Comparison of ENCODE assay signal across 12 cellular contexts in the genomic region with DNA sequence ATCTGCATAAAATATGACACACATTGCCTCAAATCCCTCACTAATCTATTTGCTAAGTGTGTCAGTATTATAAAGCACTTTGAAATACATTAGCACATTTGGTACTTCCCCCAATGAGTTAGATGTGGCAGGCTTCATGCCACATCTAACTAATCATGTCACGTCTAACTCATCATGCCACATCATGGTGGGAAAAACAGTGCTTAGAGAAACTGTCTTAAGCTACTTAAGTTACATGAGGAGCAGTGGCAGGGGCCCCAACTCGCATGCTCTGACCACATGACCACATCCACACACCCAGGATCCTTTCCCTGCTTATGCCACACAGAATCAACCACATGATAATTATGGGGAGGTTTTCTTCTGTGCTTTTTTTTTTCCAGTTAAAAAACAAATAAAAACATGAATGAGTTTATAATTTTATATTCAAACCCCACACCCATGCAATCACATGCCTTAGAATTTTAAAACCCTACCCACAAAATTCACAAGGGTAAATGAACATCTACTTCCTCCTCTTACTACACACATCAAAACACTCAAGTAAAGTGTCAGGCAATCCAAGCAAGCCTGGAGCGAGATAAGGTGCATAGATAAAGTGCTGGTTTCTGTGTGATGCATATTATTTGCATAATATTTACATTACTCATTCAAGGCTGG. TPM values are rescaled to one million over a fixed set of nuclear protein-coding genes. Genes with fewer than 3 reads are reported as not detected.
DNase-seq lines count a peak whose midpoint lies in the region; ATAC-seq, FAIRE-seq and TF ChIP-seq lines count a peak whose summit lies in the region.
"Had no signal": no experiment of that assay in that cellular context is flagged by ENCODE, and none has a peak within 500 bp of the region (broad histone marks: within the 10 kb centered on the region; RNA-seq: fewer than 3 reads in every experiment).

No MANE protein-coding gene starts in this region.

- peak; percentile 44 for ATAC-seq in GM19328 (IDR thresholded peaks at IDR 0.05; ENCODE audit: unreplicated experiment)
- peak; percentile 60 for ATAC-seq in HG03342 (IDR thresholded peaks at IDR 0.05; ENCODE audit: unreplicated experiment)
- no peak for ATAC-seq in K562
- ATAC-seq in HG02970 (IDR thresholded peaks at IDR 0.05; ENCODE audit: low FRiP score, unreplicated experiment) = no peak
- ATAC-seq: WTC11 had no signal

- H3K9ac ChIP-seq in K562 (ENCODE audit: insufficient read depth in 1 of 2, low read depth in 2 of 2, low read length in 2 of 2) (no peak overlapping the region), H9 (ENCODE audit: extremely low read depth, insufficient read length, low read length) (no peak overlapping the region)

- no peaks in the 10 kb centered on the region; the same call in 1 of the 2 replicates for H3K27me3 Mint-ChIP-seq in H9 (ENCODE audit: low read depth)
- H3K27me3 Mint-ChIP-seq: IgD-negative memory B cell had no signal

- WGBS in K562 (ENCODE audit: insufficient coverage, low coverage, missing lambda C conversion rate) = 3% methylated on average over 3 of the region's 3 CpGs
- WGBS in H9 (ENCODE audit: extremely low coverage, insufficient read length, low lambda C conversion rate) = no CpG with 5 or more reads among the region's 3 CpGs

- H3K4me1 ChIP-seq in K562 (replicated peaks in 1 of 2; ENCODE audit: control insufficient read depth in 2 of 2, insufficient read depth in 2 of 2, low read length in 2 of 2) (no peaks in the 10 kb centered on the region; a peak in 1 of 5 replicates), H9 (ENCODE audit: insufficient read depth, low read length) (no peaks in the 10 kb centered on the region)

- H3K18ac ChIP-seq in H9 (ENCODE audit: insufficient read length, low read depth, low read length) = no peak overlapping the region

- no peak overlapping the region for H3K4me3 Mint-ChIP-seq in H9
- H3K4me3 Mint-ChIP-seq: IgD-negative memory B cell, WTC11 had no signal

- in situ Hi-C loops in K562 (cut with MboI) = no loop called here

- H3K56ac ChIP-seq in H9 (ENCODE audit: insufficient read length, low read depth, low read length) = no peak overlapping the region

- no peak overlapping the region for H3K4ac ChIP-seq in H9 (ENCODE audit: low read depth, low read length)

- H3K79me2 ChIP-seq in K562 (ENCODE audit: control insufficient read depth, insufficient read depth, low read length) (no peaks in the 10 kb centered on the region), H9 (ENCODE audit: insufficient read depth, low read length) (no peaks in the 10 kb centered on the region)

- no TSS peak for BruUV-seq in K562 (replicated peaks; lab: Mats Ljungman, UMichigan)

- no peaks in the 10 kb centered on the region for H3K36me3 ChIP-seq in K562 (ENCODE audit: control insufficient read depth, insufficient read depth, low read length)

- no peak overlapping the region for H2AK5ac ChIP-seq in H9 (ENCODE audit: insufficient read length, low read length)

- no peak overlapping the region for H4K5ac ChIP-seq in H9 (ENCODE audit: insufficient read length, low read depth, low read length)

- TF ChIP-seq EP300 in K562 (IDR thresholded peaks at IDR 0.05; ENCODE audit: low read length) = no peak

- no peak for TF ChIP-seq RAD21 in K562 (CRISPR knock-in tag; conservative IDR thresholded peaks at IDR 0.05 in 1 of 2, IDR thresholded peaks at IDR 0.05 in 1 of 2)

- H2BK5ac ChIP-seq in H9 (ENCODE audit: insufficient read length, low read length) = no peak overlapping the region

- intact Hi-C loops in K562 (cut with micrococcal nuclease) = no loop called here

- no peak overlapping the region for H2BK120ac ChIP-seq in H9 (ENCODE audit: low read depth, low read length, poor library complexity, severe bottlenecking)

- H2BK20ac ChIP-seq in H9 (ENCODE audit: low read depth, low read length, poor library complexity, severe bottlenecking) = no peak overlapping the region

- no peak overlapping the region for H2BK15ac ChIP-seq in H9 (ENCODE audit: low read depth, low read length)

- no peak overlapping the region for H4K91ac ChIP-seq in H9 (ENCODE audit: insufficient read length, low read depth, low read length)

- no peak overlapping the region for H3K14ac ChIP-seq in H9 (ENCODE audit: insufficient read depth, low read length)

- H3K79me1 ChIP-seq in H9 (ENCODE audit: insufficient read depth, low read depth, low read length, poor library complexity, severe bottlenecking) = no peaks in the 10 kb centered on the region

- no peak overlapping the region for H4K8ac ChIP-seq in H9 (replicated peaks; ENCODE audit: insufficient read length, low read depth, low read length)

- H3K4me2 ChIP-seq in K562 (ENCODE audit: insufficient read depth, low read length) (no peak overlapping the region), H9 (ENCODE audit: insufficient read depth, insufficient read length, low read length) (no peak overlapping the region)

- H3K23me2 ChIP-seq in H9 (ENCODE audit: insufficient read length, low read depth, low read length, poor library complexity, severe bottlenecking) = no peaks in the 10 kb centered on the region

- H3K9me3 ChIP-seq in K562 (replicated peaks; ENCODE audit: control insufficient read depth, insufficient read depth, low read depth, low read length) (no peaks in the 10 kb centered on the region), H9 (ENCODE audit: control insufficient read depth, low read depth, low read length) (no peaks in the 10 kb centered on the region)

- no peak overlapping the region for H3K27ac Mint-ChIP-seq in H9
- H3K27ac Mint-ChIP-seq: IgD-negative memory B cell, WTC11 had no signal

- H2BK12ac ChIP-seq in H9 (ENCODE audit: insufficient read length, low read depth, low read length) = no peak overlapping the region

- no peaks in the 10 kb centered on the region for H3K9me1 ChIP-seq in K562 (ENCODE audit: control insufficient read depth, insufficient read depth, low read length)

- no peak overlapping the region for H3K4me3 ChIP-seq in K562

- H4K20me1 ChIP-seq in K562 (replicated peaks; ENCODE audit: control insufficient read depth, insufficient read depth, low read length) (no peaks in the 10 kb centered on the region), H9 (ENCODE audit: control insufficient read depth, insufficient read depth, insufficient read length) (no peaks in the 10 kb centered on the region)

- H3K4me1 Mint-ChIP-seq in H9 = no peaks in the 10 kb centered on the region; a peak in 1 of 4 replicates
- H3K4me1 Mint-ChIP-seq: IgD-negative memory B cell had no signal

- H3T11ph ChIP-seq in H9 (ENCODE audit: low read length) = no peak overlapping the region

- H3K9me3 Mint-ChIP-seq in H9 = no peaks in the 10 kb centered on the region
- H3K9me3 Mint-ChIP-seq: WTC11 had no signal

- POLR2A ChIA-PET in K562 (lab: Yijun Ruan, JAX) = no interaction called here

- FAIRE-seq in K562 (lab: Jason Lieb, UNC) = no peak
- FAIRE-seq: endometrium had no signal

- TF ChIP-seq CTCF in K562 (IDR thresholded peaks at IDR 0.05 in 2 of 3, conservative IDR thresholded peaks at IDR 0.05 in 1 of 3; ENCODE audit: insufficient read depth in 2 of 3, low read depth in 1 of 3, low read length in 3 of 3) (no peak), H9 (conservative IDR thresholded peaks at IDR 0.05) (no peak)

- no peak for TF ChIP-seq POLR2A in K562 (conservative IDR thresholded peaks at IDR 0.05)

- H3K27me3 ChIP-seq in K562 (ENCODE audit: control insufficient read depth in 2 of 2, insufficient read depth in 2 of 2, low read length in 2 of 2) (no peaks in the 10 kb centered on the region), H9 (ENCODE audit: insufficient read depth, low read length) (no peaks in the 10 kb centered on the region)

- CTCF ChIA-PET in K562 (lab: Yijun Ruan, JAX; ENCODE audit: low intra/inter-chr PET ratio) = no interaction called here

- H3K27ac ChIP-seq in K562 (ENCODE audit: extremely low read depth, low read depth, low read length) = no peak overlapping the region
- no peak overlapping the region for H3K27ac ChIP-seq in H9 (ENCODE audit: insufficient read length, low read depth, low read length)
- H3K27ac ChIP-seq: C4-2B had no signal

- H3K36me3 Mint-ChIP-seq in H9 (ENCODE audit: insufficient read depth in 1 of 3, low read depth in 3 of 3) = no peaks in the 10 kb centered on the region
- H3K36me3 Mint-ChIP-seq: IgD-negative memory B cell, WTC11 had no signal

- no peak overlapping the region for H3K23ac ChIP-seq in H9 (ENCODE audit: insufficient read length, low read depth, low read length)

- H2AFZ ChIP-seq in K562 (ENCODE audit: low read depth, low read length) (no peak overlapping the region), H9 (ENCODE audit: low read length) (no peak overlapping the region)

- DNase-seq in A172 (ENCODE audit: low spot score) (peak; percentile 10), K562 (ENCODE audit: extremely low read depth in 1 of 4, low spot score in 3 of 4) (no peak), NCI-H2107 treated with DMSO at 0.1 percent for 48 hours (lab: John Stamatoyannopoulos, UW; ENCODE audit: unreplicated experiment) (no peak), H9 (no peak)
- no peak for DNase-seq in stimulated activated CD4-positive, alpha-beta T cell treated with anti-CD3 and anti-CD28 coated beads, Interleukin-4, amount 100 ng/mL, for 1 hour

TF ChIP-seq in K562, 482 proteins besides CTCF, POLR2A, EP300 and RAD21 (continues in another document):
- TF ChIP-seq ZC3H4 (CRISPR knock-in tag; IDR thresholded peaks at IDR 0.05; ENCODE audit: borderline replicate concordance) (no peak), L3MBTL2 (IDR thresholded peaks at IDR 0.05) (no peak), ZC3H8 (IDR thresholded peaks at IDR 0.05) (no peak), HOXB6 (CRISPR knock-in tag; IDR thresholded peaks at IDR 0.05; ENCODE audit: borderline replicate concordance) (no peak)

RNA-seq across cellular contexts. Expression of gene ABCA12, which starts 1.6 kb away (rescaled TPM):
- total RNA-seq in A172 (2014; rRNA removed; shearing (Covaris generic)) = 0.05 and 0.14 TPM in 2 replicates
- total RNA-seq in K562 (2011; cell fraction: chromatin; rRNA removed; ENCODE audit: low replicate concordance) = not detected in 2 replicates
- not detected in 2 replicates for total RNA-seq in K562 (2011; cell fraction: nucleolus; rRNA removed)
- total RNA-seq in K562 (2011; cell fraction: nucleoplasm; rRNA removed) = not detected in 2 replicates
- total RNA-seq in K562 (2014; rRNA removed) (not detected in 2 replicates), K562 (2014; rRNA removed; fragmentation: Illumina TruSeq; extraction: Trizol) (not detected in 2 replicates), K562 (2015; rRNA removed; fragmentation: Illumina TruSeq; extraction: Trizol) (not detected in 2 replicates), K562 (2021) (0.02 TPM in 2 replicates), H9 (2021) (0.02 TPM in 1 of 2 replicates, not detected in the other)
- polyA plus RNA-seq in K562 (2011; rRNA removed) (not detected in 2 replicates), K562 (2014; fragmentation: Illumina TruSeq; extraction: Trizol) (0.03 TPM in 1 of 2 replicates, not detected in the other), K562 (2014; fragmentation: Nextera tagmentation; extraction: Ambion mirVana) (not detected), K562 (2014; rRNA removed) (not detected in 2 replicates)
- polyA plus RNA-seq in K562 (2011; cell fraction: cytosol; rRNA removed) = not detected in 2 replicates
- polyA plus RNA-seq in K562 (2011; cell fraction: nucleus; rRNA removed) = not detected in 2 replicates
- 0.01 TPM in 2 replicates for polyA plus RNA-seq in K562 (2012)
- polyA minus RNA-seq in K562 (2011; rRNA and poly(A)+ RNA removed) = not detected in 2 replicates
- polyA minus RNA-seq in K562 (2011; cell fraction: cytosol; rRNA and poly(A)+ RNA removed) = not detected in 2 replicates
- polyA minus RNA-seq in K562 (2011; cell fraction: nucleus; rRNA and poly(A)+ RNA removed) = not detected in 2 replicates
- polyA plus RNA-seq: IgD-negative memory B cell had no signal

Comparison
In these comparisons a context has a peak if more than half of its experiments do, and no peak if none do; other contexts are left out.
1. ATAC-seq: peak in GM19328 (single experiment) and HG03342 (single experiment); none in K562 (single experiment) and HG02970 (single experiment).